Comparison of ENCODE assay signal across 8 cellular contexts in genomic region chr17:79970576-79971068, GRCh38.
DNase-seq lines count a peak whose midpoint lies in the region; ATAC-seq and TF ChIP-seq lines count a peak whose summit lies in the region.

No MANE protein-coding gene starts in this region.

- H3K4me3 Mint-ChIP-seq in CD4-positive, CD25-positive, alpha-beta regulatory T cell, result no peak overlapping the region
- peak overlapping the region in 1 of 10 donors; percentile 21 for H3K4me3 Mint-ChIP-seq in naive thymus-derived CD8-positive, alpha-beta T cell

- intact Hi-C loops in dorsolateral prefrontal cortex (cut with DNase I), result loop anchor here in 1 of 2 donors (5.0 kb wide), 1 partner anchor 128 kb away; no protein-coding TSS in a partner anchor

- in situ Hi-C loops in SK-MEL-5 (cut with HindIII; ENCODE audit: low pct_unique_long_range_greater_than_20kb, low sequenced_read_pairs), result no loop called here

- DNase-seq in CD4-positive, CD25-positive, alpha-beta regulatory T cell, result peak in 2 of 3 donors; percentile 9 to 83
- DNase-seq in HFF-Myc (ENCODE audit: extremely low read depth, low read depth) (no peak), SK-MEL-5 (ENCODE audit: low read depth, low spot score) (peak; percentile 97), dorsolateral prefrontal cortex (peak in 7 of 10 donors; percentile 22 to 74 (median 44)), cerebellar nuclear complex (lab: John Stamatoyannopoulos, UW) (no peak), activated T-cell treated with anti-CD3 and anti-CD28 coated beads for 4 hours (no peak)
- peak in 8 of 10 donors; percentile 19 to 64 (median 54) for DNase-seq in naive thymus-derived CD8-positive, alpha-beta T cell

- H3K4me1 Mint-ChIP-seq in CD4-positive, CD25-positive, alpha-beta regulatory T cell, result peaks cover 0 to 7% (median 0%) of the 10 kb centered on the region in 4 donors
- peaks cover 5 to 31% (median 8%) of the 10 kb centered on the region in 4 donors for H3K4me1 Mint-ChIP-seq in naive thymus-derived CD8-positive, alpha-beta T cell

- H3K9me3 ChIP-seq in CD4-positive, CD25-positive, alpha-beta regulatory T cell (ENCODE audit: control insufficient read depth in 2 of 2, low read length in 2 of 2), result no peaks in the 10 kb centered on the region

- no peak overlapping the region for H3K27ac Mint-ChIP-seq in CD4-positive, CD25-positive, alpha-beta regulatory T cell
- H3K27ac Mint-ChIP-seq in naive thymus-derived CD8-positive, alpha-beta T cell, result peak overlapping the region in 1 of 10 donors; percentile 22

- H3K36me3 ChIP-seq in CD4-positive, CD25-positive, alpha-beta regulatory T cell (ENCODE audit: control insufficient read depth, insufficient read depth, low read length), result no peaks in the 10 kb centered on the region

- H3K27ac ChIP-seq in CD4-positive, CD25-positive, alpha-beta regulatory T cell (ENCODE audit: insufficient read depth, low read length, poor library complexity, severe bottlenecking), result no peak overlapping the region
- peak overlapping the region in 1 of 59 donors; percentile 13 for H3K27ac ChIP-seq in dorsolateral prefrontal cortex

- no peak overlapping the region for H3K4me3 ChIP-seq in CD4-positive, CD25-positive, alpha-beta regulatory T cell (ENCODE audit: low read depth, low read length)
- H3K4me3 ChIP-seq in HFF-Myc (replicated peaks; ENCODE audit: low read depth, low read length), result no peak overlapping the region
- H3K4me3 ChIP-seq in dorsolateral prefrontal cortex, result no peak overlapping the region

- no peaks in the 10 kb centered on the region for H3K36me3 Mint-ChIP-seq in CD4-positive, CD25-positive, alpha-beta regulatory T cell
- H3K36me3 Mint-ChIP-seq in naive thymus-derived CD8-positive, alpha-beta T cell, result peaks cover 0 to 3% (median 3%) of the 10 kb centered on the region in 3 donors

- TF ChIP-seq CTCF in HFF-Myc (IDR thresholded peaks at IDR 0.05; ENCODE audit: low read depth, low read length, missing control alignments) (peak; percentile 28), dorsolateral prefrontal cortex (IDR thresholded peaks at IDR 0.05 in 54 of 56, conservative IDR thresholded peaks at IDR 0.05 in 2 of 56; ENCODE audit: low read depth in 1 of 56, partially characterized antibody in 56 of 56) (peak in 55 of 56 donors; percentile 21 to 91 (median 61))

- peaks cover 10% of the 10 kb centered on the region for H3K27me3 Mint-ChIP-seq in CD4-positive, CD25-positive, alpha-beta regulatory T cell
- peaks cover 0 to under 1% (median 0%) of the 10 kb centered on the region in 5 donors for H3K27me3 Mint-ChIP-seq in naive thymus-derived CD8-positive, alpha-beta T cell

- POLR2A ChIA-PET in naive thymus-derived CD8-positive, alpha-beta T cell (lab: Charles Lee), result no interaction called here

- no peaks in the 10 kb centered on the region for H3K4me1 ChIP-seq in CD4-positive, CD25-positive, alpha-beta regulatory T cell (ENCODE audit: control insufficient read depth, insufficient read depth, low read length, poor library complexity, severe bottlenecking)

- peak in 1 of 2 donors; percentile 39 for ATAC-seq in CD4-positive, CD25-positive, alpha-beta regulatory T cell (ENCODE audit: low read depth in 2 of 2)
- ATAC-seq in naive thymus-derived CD8-positive, alpha-beta T cell, result peak in 1 of 2 donors; percentile 90
- ATAC-seq in HG03342 (IDR thresholded peaks at IDR 0.05; ENCODE audit: unreplicated experiment), result no peak

- peaks cover 0 to 2% (median 0%) of the 10 kb centered on the region in 7 donors for H3K9me3 Mint-ChIP-seq in CD4-positive, CD25-positive, alpha-beta regulatory T cell
- H3K9me3 Mint-ChIP-seq in naive thymus-derived CD8-positive, alpha-beta T cell, result no peaks in the 10 kb centered on the region

- no peaks in the 10 kb centered on the region for H3K27me3 ChIP-seq in CD4-positive, CD25-positive, alpha-beta regulatory T cell (ENCODE audit: control insufficient read depth, insufficient read depth, low read length)
- no peaks in the 10 kb centered on the region for H3K27me3 ChIP-seq in dorsolateral prefrontal cortex

Comparison
In these comparisons a context has a peak if more than half of its experiments do, and no peak if none do; other contexts are left out.
1. DNase-seq: peak in CD4-positive, CD25-positive, alpha-beta regulatory T cell (2 of 3), SK-MEL-5 (single experiment), dorsolateral prefrontal cortex (7 of 10) and naive thymus-derived CD8-positive, alpha-beta T cell (8 of 10); none in HFF-Myc (single experiment), cerebellar nuclear complex (0 of 2) and activated T-cell treated with anti-CD3 and anti-CD28 coated beads for 4 hours (single experiment).